25 cellular contexts compared by ENCODE assay signal in genomic region chr18:74831571-74832250, GRCh38.
DNase-seq lines count a peak whose midpoint lies in the region; ATAC-seq and TF ChIP-seq lines count a peak whose summit lies in the region.
"Had no signal": no experiment of that assay in that cellular context is flagged by ENCODE, and none has a peak within 500 bp of the region (broad histone marks: within the 10 kb centered on the region; RNA-seq: fewer than 3 reads in every experiment).

No MANE protein-coding gene starts in this region.

- H3K9me3 Mint-ChIP-seq in activated naive CD4-positive, alpha-beta T cell treated with anti-CD3 and anti-CD28 coated beads, Interleukin-2, amount 50 U/mL, for 72 hours: no peaks in the 10 kb centered on the region
- H3K9me3 Mint-ChIP-seq: activated naive CD8-positive, alpha-beta T cell treated with anti-CD3 and anti-CD28 coated beads for 36 hours; activated T-helper 2 cell treated with anti-CD3 and anti-CD28 coated beads, Interferon-gamma antibody, Interleukin-2, Interleukin-4, amounts not matched to agents 10 μg/mL and 5 μg/mL and 100 μg/mL, durations not matched to agents 14 hours and 24 hours and 36 hours; natural killer cell treated with Interleukin-12 subunit alpha and Interleukin-12 subunit beta and Interleukin-15 and Interleukin-18, amount 100 ng/mL, for 72 hours; stimulated activated memory B cell treated with anti-CD40 and anti-IgM and Interleukin-4, amounts not matched to agents 10 μg/mL and 1 μg/mL and 100 μg/mL, for 72 hours had no signal

- peaks cover 6 to 10% of the 10 kb centered on the region in 2 donors for H3K36me3 Mint-ChIP-seq in activated naive CD4-positive, alpha-beta T cell treated with anti-CD3 and anti-CD28 coated beads, Interleukin-2, amount 50 U/mL, for 72 hours
- H3K36me3 Mint-ChIP-seq: natural killer cell treated with Interleukin-12 subunit alpha and Interleukin-12 subunit beta and Interleukin-15 and Interleukin-18, amount 100 ng/mL, for 72 hours had no signal

- H3K27ac Mint-ChIP-seq in activated naive CD4-positive, alpha-beta T cell treated with anti-CD3 and anti-CD28 coated beads, Interleukin-2, amount 50 U/mL, for 72 hours: peak overlapping the region; percentile 73 to 93
- H3K27ac Mint-ChIP-seq: activated naive CD8-positive, alpha-beta T cell treated with anti-CD3 and anti-CD28 coated beads for 36 hours; activated T-helper 2 cell treated with anti-CD3 and anti-CD28 coated beads, Interferon-gamma antibody, Interleukin-2, Interleukin-4, amounts not matched to agents 10 μg/mL and 5 μg/mL and 100 μg/mL, durations not matched to agents 14 hours and 24 hours and 36 hours; stimulated activated memory B cell treated with anti-CD40 and anti-IgM and Interleukin-4, amounts not matched to agents 10 μg/mL and 1 μg/mL and 100 μg/mL, for 72 hours had no signal

- H3K4me3 ChIP-seq in fibroblast of mammary gland (ENCODE audit: control insufficient read depth, low read depth, low read length) (no peak overlapping the region), skeletal muscle cell (ENCODE audit: low read depth, low read length) (no peak overlapping the region)
- H3K4me3 ChIP-seq: BLaER1, right atrium auricular region, spleen had no signal

- peak; percentile 43 to 49 for ATAC-seq in activated naive CD4-positive, alpha-beta T cell treated with anti-CD3 and anti-CD28 coated beads, Interleukin-2, amount 50 U/mL, for 72 hours
- ATAC-seq in HG02970 (IDR thresholded peaks at IDR 0.05; ENCODE audit: low FRiP score, unreplicated experiment): no peak
- ATAC-seq: stimulated activated memory B cell treated with anti-CD40 and anti-IgM and Interleukin-4, amounts not matched to agents 10 μg/mL and 1 μg/mL and 100 μg/mL, for 72 hours had no signal

- TF ChIP-seq CTCF in fibroblast of mammary gland (conservative IDR thresholded peaks at IDR 0.05; ENCODE audit: control insufficient read depth, insufficient read depth, low read depth, low read length): no peak

- no peak for DNase-seq in activated naive CD4-positive, alpha-beta T cell treated with anti-CD3 and anti-CD28 coated beads, Interleukin-2, amount 50 U/mL, for 72 hours (ENCODE audit: low spot score in 2 of 2)
- DNase-seq in activated naive CD4-positive, alpha-beta T cell (lab: John Stamatoyannopoulos, UW): no peak
- DNase-seq in RPMI7951 (ENCODE audit: low read depth): peak; percentile 10
- DNase-seq in fibroblast of mammary gland (ENCODE audit: low read depth): peak; percentile 52
- DNase-seq in skeletal muscle cell (ENCODE audit: low read depth): peak; percentile 20
- no peak for DNase-seq in DMS114 treated with DMSO at 0.1 percent for 48 hours (lab: John Stamatoyannopoulos, UW; ENCODE audit: unreplicated experiment)
- no peak for DNase-seq in stimulated activated naive CD4-positive, alpha-beta T cell (lab: John Stamatoyannopoulos, UW)
- DNase-seq: activated CD4-positive, alpha-beta T cell treated with anti-CD3 and anti-CD28 coated beads, Interleukin-2, amount 50 U/mL, for 4 hours; activated CD8-positive, alpha-beta memory T cell treated with anti-CD3 and anti-CD28 coated beads, Interleukin-2, amount 50 U/mL, for 48 hours; activated naive CD8-positive, alpha-beta T cell treated with anti-CD3 and anti-CD28 coated beads for 36 hours; foreskin fibroblast; hippocampal formation; midbrain; NCI-H1417 treated with DMSO at 0.1 percent for 48 hours; NCI-H2081 treated with DMSO at 0.1 percent for 48 hours; NCI-H526; spleen; stimulated activated CD4-positive, alpha-beta T cell treated with anti-CD3 and anti-CD28 coated beads, Interleukin-4, amount 100 ng/mL, for 1 hour; T-helper 9 cell had no signal

Comparison
In these comparisons a context has a peak if more than half of its experiments do, and no peak if none do; other contexts are left out.
1. DNase-seq: peak in RPMI7951 (single experiment), fibroblast of mammary gland (single experiment) and skeletal muscle cell (single experiment); none in activated naive CD4-positive, alpha-beta T cell treated with anti-CD3 and anti-CD28 coated beads, Interleukin-2, amount 50 U/mL, for 72 hours (0 of 2), activated naive CD4-positive, alpha-beta T cell (0 of 4), DMS114 treated with DMSO at 0.1 percent for 48 hours (single experiment) and stimulated activated naive CD4-positive, alpha-beta T cell (0 of 6).